ENCODE assay signal across 28 cellular contexts in genomic region chr2:20302019-20302418, GRCh38.
"Had no signal": no experiment of that assay in that cellular context is flagged by ENCODE, and none has a peak within 500 bp of the region (broad histone marks: within the 10 kb centered on the region; RNA-seq: fewer than 3 reads in every experiment).

No MANE protein-coding gene starts in this region.

- H3K36me3 Mint-ChIP-seq: stimulated activated effector memory CD8-positive, alpha-beta T cell treated with anti-CD3 and anti-CD28 coated beads, Interleukin-12 subunit alpha, Interleukin-12 subunit beta, amount 100 ng/mL, for 72 hours had no signal

- H3K27ac Mint-ChIP-seq: natural killer cell treated with Interleukin-12 subunit alpha and Interleukin-12 subunit beta and Interleukin-15 and Interleukin-18, amount 100 ng/mL, for 72 hours; nephron progenitor cell; stimulated activated effector memory CD8-positive, alpha-beta T cell treated with anti-CD3 and anti-CD28 coated beads, Interleukin-12 subunit alpha, Interleukin-12 subunit beta, amount 100 ng/mL, for 72 hours; stimulated activated naive B cell treated with anti-CD40 and anti-IgM and Interleukin-4, amounts not matched to agents 10 μg/mL and 1 μg/mL and 100 μg/mL, for 72 hours; stimulated activated naive CD8-positive, alpha-beta T cell treated with anti-CD3 and anti-CD28 coated beads, Interleukin-15, Interleukin-2, amounts not matched to agents 100 ng/mL and 50 ng/mL, for 24 hours had no signal

- ATAC-seq: naive thymus-derived CD8-positive, alpha-beta T cell; natural killer cell treated with Interleukin-12 subunit alpha and Interleukin-12 subunit beta and Interleukin-15 and Interleukin-18, amount 100 ng/mL, for 72 hours; psoas muscle; right cardiac atrium; right lobe of liver; stimulated activated effector memory CD8-positive, alpha-beta T cell treated with anti-CD3 and anti-CD28 coated beads, Interleukin-12 subunit alpha, Interleukin-12 subunit beta, amount 100 ng/mL, for 72 hours; stimulated activated naive B cell treated with anti-CD40 and anti-IgM and Interleukin-4, amounts not matched to agents 10 μg/mL and 1 μg/mL and 100 μg/mL, for 72 hours had no signal

- DNase-seq: naive thymus-derived CD8-positive, alpha-beta T cell; nephron progenitor cell; nucleus accumbens; posterior cingulate gyrus; psoas muscle; right cardiac atrium; right lobe of liver; sigmoid colon; small intestine; stimulated activated CD4-positive, alpha-beta T cell treated with anti-CD3 and anti-CD28 coated beads, Interleukin-15, amount 100 ng/mL, for 24 hours; stimulated activated CD4-positive, alpha-beta T cell treated with anti-CD3 and anti-CD28 coated beads, Interleukin-2, amount 100 ng/mL, for 24 hours; stimulated activated CD4-positive, alpha-beta T cell treated with anti-CD3 and anti-CD28 coated beads, Interleukin-2, amount 100 ng/mL, for 48 hours; stimulated activated CD4-positive, alpha-beta T cell treated with anti-CD3 and anti-CD28 coated beads, Interleukin-4, amount 100 ng/mL, for 24 hours; stimulated activated naive B cell treated with anti-CD40 and anti-IgM and Interleukin-4, amounts not matched to agents 10 μg/mL and 1 μg/mL and 100 μg/mL, for 72 hours; stimulated activated naive CD4-positive, alpha-beta T cell treated with Interleukin-2 at 50 U/mL for 16 hours; stomach; thyroid gland; upper lobe of left lung had no signal

- H3K4me3 Mint-ChIP-seq: naive thymus-derived CD8-positive, alpha-beta T cell; natural killer cell treated with Interleukin-12 subunit alpha and Interleukin-12 subunit beta and Interleukin-15 and Interleukin-18, amount 100 ng/mL, for 72 hours; nephron progenitor cell; neural crest cell; stimulated activated effector memory CD8-positive, alpha-beta T cell treated with anti-CD3 and anti-CD28 coated beads, Interleukin-12 subunit alpha, Interleukin-12 subunit beta, amount 100 ng/mL, for 72 hours; stimulated activated naive B cell treated with anti-CD40 and anti-IgM and Interleukin-4, amounts not matched to agents 10 μg/mL and 1 μg/mL and 100 μg/mL, for 72 hours; stimulated activated naive CD8-positive, alpha-beta T cell treated with anti-CD3 and anti-CD28 coated beads, Interleukin-15, Interleukin-2, amounts not matched to agents 100 ng/mL and 50 ng/mL, for 24 hours had no signal

- H3K9ac ChIP-seq: parathyroid adenoma had no signal

- H3K27ac ChIP-seq: neutrophil, parathyroid adenoma, psoas muscle, right lobe of liver, sigmoid colon, stomach, thoracic aorta, thyroid gland, tibial nerve, upper lobe of left lung, vagina had no signal

- H2AFZ ChIP-seq: parathyroid adenoma had no signal

- H3K27me3 Mint-ChIP-seq: naive thymus-derived CD8-positive, alpha-beta T cell; natural killer cell treated with Interleukin-12 subunit alpha and Interleukin-12 subunit beta and Interleukin-15 and Interleukin-18, amount 100 ng/mL, for 72 hours; progenitor cell of endocrine pancreas; stimulated activated naive B cell treated with anti-CD40 and anti-IgM and Interleukin-4, amounts not matched to agents 10 μg/mL and 1 μg/mL and 100 μg/mL, for 72 hours; stimulated activated naive CD8-positive, alpha-beta T cell treated with anti-CD3 and anti-CD28 coated beads, Interleukin-15, Interleukin-2, amounts not matched to agents 100 ng/mL and 50 ng/mL, for 24 hours had no signal

- H3K4me3 ChIP-seq: psoas muscle, right lobe of liver, sigmoid colon, stomach, thoracic aorta, thyroid gland, tibial nerve, upper lobe of left lung, vagina had no signal

- H3K4me1 ChIP-seq: parathyroid adenoma, psoas muscle, right lobe of liver, thyroid gland had no signal

- H3K9me3 Mint-ChIP-seq: naive thymus-derived CD8-positive, alpha-beta T cell; natural killer cell treated with Interleukin-12 subunit alpha and Interleukin-12 subunit beta and Interleukin-15 and Interleukin-18, amount 100 ng/mL, for 72 hours; nephron progenitor cell; neural crest cell; stimulated activated effector memory CD8-positive, alpha-beta T cell treated with anti-CD3 and anti-CD28 coated beads, Interleukin-12 subunit alpha, Interleukin-12 subunit beta, amount 100 ng/mL, for 72 hours; stimulated activated naive B cell treated with anti-CD40 and anti-IgM and Interleukin-4, amounts not matched to agents 10 μg/mL and 1 μg/mL and 100 μg/mL, for 72 hours; stimulated activated naive CD8-positive, alpha-beta T cell treated with anti-CD3 and anti-CD28 coated beads, Interleukin-15, Interleukin-2, amounts not matched to agents 100 ng/mL and 50 ng/mL, for 24 hours had no signal

- H3K27me3 ChIP-seq: neutrophil, right lobe of liver, sigmoid colon, stomach, thyroid gland, tibial nerve, upper lobe of left lung, vagina had no signal

- H3K9me3 ChIP-seq: neutrophil, psoas muscle, right lobe of liver, sigmoid colon, stomach, thoracic aorta, thyroid gland, tibial nerve, upper lobe of left lung, vagina had no signal
